ENCODE assay signal across 8 cellular contexts in genomic region chr2:172095905-172096660, GRCh38. TPM values are rescaled to one million over a fixed set of nuclear protein-coding genes. Genes with fewer than 3 reads are reported as not detected.
A peak's percentile ranks its signal among the peaks of the same experiment; 100 is the strongest.
DNase-seq lines count a peak whose midpoint lies in the region; ATAC-seq and TF ChIP-seq lines count a peak whose summit lies in the region.

No MANE protein-coding gene starts in this region.

- DNase-seq in AG04450 (ENCODE audit: low read depth, low spot score) (no peak), GM20000 (ENCODE audit: low spot score) (peak; percentile 60), WTC11 (ENCODE audit: low spot score) (no peak), NCI-H2227 treated with DMSO at 0.1 percent for 48 hours (lab: John Stamatoyannopoulos, UW) (no peak)
- DNase-seq in activated naive CD4-positive, alpha-beta T cell treated with anti-CD3 and anti-CD28 coated beads, Interleukin-2, amount 50 U/mL, for 16 hours = no peak

- H3K4me1 Mint-ChIP-seq in WTC11 = peaks cover 49% of the 10 kb centered on the region

- H3K9me3 ChIP-seq in AG04450 (ENCODE audit: control insufficient read depth, insufficient read depth, low read length) = no peaks in the 10 kb centered on the region; the same call in 1 of the 2 replicates
- H3K9me3 ChIP-seq in iPS-18a (ENCODE audit: control insufficient read depth, low read depth, low read length) = no peaks in the 10 kb centered on the region

- H3K27ac ChIP-seq in AG04450 (ENCODE audit: low read depth, low read length) (peak overlapping the region; percentile 81), iPS-18a (ENCODE audit: low read length) (no peak overlapping the region)

- POLR2A ChIA-PET in AG04450 (lab: Yijun Ruan, JAX) (interaction anchor here (1.4 to 5.1 kb wide), 2 partner anchors 10 to 11 kb away, joined by 6 to 24 read pairs; partner anchors contain the start of gene DLX1), WTC11 (lab: Charles Lee) (interaction anchor here (1.2 to 2.5 kb wide), 2 partner anchors 9 to 12 kb away, joined by 3 to 13 read pairs; partner anchors contain the start of gene DLX1)

- no peak overlapping the region for H3K9ac ChIP-seq in iPS-18a (ENCODE audit: low read length)

- no peaks in the 10 kb centered on the region for H3K9me3 Mint-ChIP-seq in WTC11

- TF ChIP-seq CTCF in AG04450 (IDR thresholded peaks at IDR 0.05; ENCODE audit: low read depth, low read length) (peak; percentile 38; the same call in 1 of the 2 replicates), GM20000 (IDR thresholded peaks at IDR 0.05; ENCODE audit: extremely low read depth, missing control alignments) (peak; percentile 2), WTC11 (IDR thresholded peaks at IDR 0.05) (no peak)

- H3K36me3 Mint-ChIP-seq in WTC11 = no peaks in the 10 kb centered on the region

- ATAC-seq in WTC11 (peak; percentile 1; the same call in 1 of the 2 replicates), GM19397 (IDR thresholded peaks at IDR 0.05; ENCODE audit: unreplicated experiment) (no peak), GM18861 (IDR thresholded peaks at IDR 0.05; ENCODE audit: unreplicated experiment) (no peak)

- peaks cover 100% of the 10 kb centered on the region for H3K27me3 Mint-ChIP-seq in WTC11 (ENCODE audit: low read depth)

- H3K4me3 ChIP-seq in AG04450 (ENCODE audit: low read depth, low read length) = peak overlapping the region; percentile 63
- peak overlapping the region; percentile 37 for H3K4me3 ChIP-seq in iPS-18a (ENCODE audit: low read length)

- no peak overlapping the region for H3K27ac Mint-ChIP-seq in WTC11

- no peaks in the 10 kb centered on the region for H3K36me3 ChIP-seq in iPS-18a (ENCODE audit: control insufficient read depth, low read depth, low read length)

- peak overlapping the region; percentile 72 for H3K4me3 Mint-ChIP-seq in WTC11

- CTCF ChIA-PET in AG04450 (lab: Charles Lee) (interaction anchor here (0.6 to 1.9 kb wide), 6 partner anchors 10 to 390 kb away, joined by 3 to 6 read pairs (median 4); partner anchors contain the start of gene DLX1), WTC11 (lab: Charles Lee) (interaction anchor here (0.6 to 5.1 kb wide), 12 partner anchors 9 to 517 kb away, joined by 3 to 47 read pairs (median 4); partner anchors contain the start of gene DLX1)

- H3K4me1 ChIP-seq in iPS-18a (ENCODE audit: control insufficient read depth, low read depth, low read length) = peaks cover 21% of the 10 kb centered on the region

- peaks cover 28% of the 10 kb centered on the region for H3K27me3 ChIP-seq in AG04450 (ENCODE audit: control insufficient read depth, insufficient read depth, low read length)
- H3K27me3 ChIP-seq in iPS-18a (ENCODE audit: control insufficient read depth, insufficient read depth, low read length) = peaks cover 100% of the 10 kb centered on the region

TF ChIP-seq in WTC11, 78 proteins besides CTCF, POLR2A, EP300 and RAD21:
- TF ChIP-seq RORB (CRISPR knock-in tag; IDR thresholded peaks at IDR 0.05) = no peak
- no peak for TF ChIP-seq ERG (CRISPR knock-in tag; IDR thresholded peaks at IDR 0.05)
- 0 out of 2 replicates have a peak, but pooled peaks have one; percentile 6 for TF ChIP-seq GABPB1 (CRISPR knock-in tag; IDR thresholded peaks at IDR 0.05)
TF ChIP-seq in WTC11: peak in this region for 1.

RNA-seq across cellular contexts. Expression of gene DLX2, which starts 6.6 kb away (rescaled TPM):
- 0.10 and 0.24 TPM in 2 replicates for polyA plus RNA-seq in AG04450 (2011; rRNA removed)
- 0.09 TPM in 1 of 2 replicates, not detected in the other for polyA minus RNA-seq in AG04450 (2011; rRNA and poly(A)+ RNA removed)
- total RNA-seq in WTC11 (2021) = 0.28 to 0.64 TPM (median 0.55 TPM) in 3 replicates

RNA-seq across cellular contexts. Expression of gene DLX1, which starts 10.8 kb away (rescaled TPM):
- polyA plus RNA-seq in AG04450 (2011; rRNA removed) = 1.9 and 2.2 TPM in 2 replicates
- 1.4 and 1.5 TPM in 2 replicates for polyA minus RNA-seq in AG04450 (2011; rRNA and poly(A)+ RNA removed)
- not detected in 3 replicates for total RNA-seq in WTC11 (2021)
